Comparison of ENCODE assay signal across 18 cellular contexts in genomic region chr15:82568986-82569385, GRCh38. TPM values are rescaled to one million over a fixed set of nuclear protein-coding genes. Genes with fewer than 3 reads are reported as not detected.
DNase-seq lines count a peak whose midpoint lies in the region; ATAC-seq and TF ChIP-seq lines count a peak whose summit lies in the region.
"Had no signal": no experiment of that assay in that cellular context is flagged by ENCODE, and none has a peak within 500 bp of the region (broad histone marks: within the 10 kb centered on the region; RNA-seq: fewer than 3 reads in every experiment).

No MANE protein-coding gene starts in this region.

- H3K4me2 ChIP-seq in IMR-90 (ENCODE audit: low read depth, low read length): no peak overlapping the region
- H3K4me2 ChIP-seq: BLaER1 treated with 17β-estradiol and CSF1 and Interleukin-3, amounts not matched to agents 10 nM and 100 nM; GM23338 had no signal

- H3K23ac ChIP-seq in IMR-90 (ENCODE audit: low read depth, low read length): no peak overlapping the region

- H3K9me3 ChIP-seq in IMR-90 (ENCODE audit: control insufficient read depth, insufficient read depth, low read length): no peaks in the 10 kb centered on the region
- H3K9me3 ChIP-seq: BLaER1 treated with 17β-estradiol and CSF1 and Interleukin-3, amounts not matched to agents 10 nM and 100 nM had no signal

- no peak overlapping the region for H3K27ac ChIP-seq in IMR-90 (ENCODE audit: insufficient read depth, low read length)
- H3K27ac ChIP-seq: BLaER1 treated with 17β-estradiol and CSF1 and Interleukin-3, amounts not matched to agents 10 nM and 100 nM; HL-60 had no signal

- H2BK20ac ChIP-seq in IMR-90 (ENCODE audit: low read depth, low read length): no peak overlapping the region

- H3K27me3 ChIP-seq in IMR-90 (ENCODE audit: control insufficient read depth, insufficient read depth, low read length): 0 out of 2 replicates have a peak, but pooled peaks cover 2% of the 10 kb centered on the region
- H3K27me3 ChIP-seq: BLaER1 treated with 17β-estradiol and CSF1 and Interleukin-3, amounts not matched to agents 10 nM and 100 nM had no signal

- WGBS in IMR-90 (ENCODE audit: extremely low coverage in 2 of 2, insufficient read length in 1 of 2), 2 experiments: no CpG with 5 or more reads among the region's 5 CpGs

- peaks cover 7% of the 10 kb centered on the region for H3K27me3 Mint-ChIP-seq in activated naive CD4-positive, alpha-beta T cell treated with anti-CD3 and anti-CD28 coated beads for 36 hours (ENCODE audit: low read depth)

- CTCF ChIA-PET in IMR-90 (lab: Yijun Ruan, JAX): no interaction called here
- CTCF ChIA-PET in activated naive CD4-positive, alpha-beta T cell treated with anti-CD3 and anti-CD28 coated beads for 36 hours (lab: Charles Lee): interaction anchor here (1.4 kb wide), 1 partner anchor 16 kb away, joined by 3 read pairs; no protein-coding TSS in a partner anchor

- H3K36me3 Mint-ChIP-seq in activated naive CD4-positive, alpha-beta T cell treated with anti-CD3 and anti-CD28 coated beads for 36 hours (ENCODE audit: low read depth): no peaks in the 10 kb centered on the region

- H3K4me3 Mint-ChIP-seq in activated naive CD4-positive, alpha-beta T cell treated with anti-CD3 and anti-CD28 coated beads for 36 hours: no peak overlapping the region
- H3K4me3 Mint-ChIP-seq: B cell; CD8-positive, alpha-beta T cell; GM23338; HFFc6 had no signal

- no peak overlapping the region for H4K8ac ChIP-seq in IMR-90 (ENCODE audit: low read depth in 2 of 2, low read length in 2 of 2)

- no peaks in the 10 kb centered on the region for H3K36me3 ChIP-seq in IMR-90 (ENCODE audit: control insufficient read depth, insufficient read depth, low read length)
- H3K36me3 ChIP-seq: BLaER1 treated with 17β-estradiol and CSF1 and Interleukin-3, amounts not matched to agents 10 nM and 100 nM had no signal

- no peak for TF ChIP-seq RAD21 in IMR-90 (IDR thresholded peaks at IDR 0.05; ENCODE audit: low read length)

- no peak overlapping the region for H2BK5ac ChIP-seq in IMR-90 (ENCODE audit: low read depth, low read length, poor library complexity, severe bottlenecking)

- no peak overlapping the region for H3K14ac ChIP-seq in IMR-90 (replicated peaks; ENCODE audit: low read depth, low read length)

- ATAC-seq in IMR-90 (ENCODE audit: low read depth): no peak
- no peak for ATAC-seq in GM19397 (IDR thresholded peaks at IDR 0.05; ENCODE audit: unreplicated experiment)
- ATAC-seq in sciatic nerve: no peak
- ATAC-seq: CD8-positive, alpha-beta T cell; GM23338 had no signal

- no peak for TF ChIP-seq POLR2A in IMR-90 (IDR thresholded peaks at IDR 0.05; ENCODE audit: low read depth, low read length)

- H3K9ac ChIP-seq in IMR-90 (ENCODE audit: low read depth, low read length): no peak overlapping the region
- H3K9ac ChIP-seq: BLaER1 treated with 17β-estradiol and CSF1 and Interleukin-3, amounts not matched to agents 10 nM and 100 nM had no signal

- H3K9me3 Mint-ChIP-seq in activated naive CD4-positive, alpha-beta T cell treated with anti-CD3 and anti-CD28 coated beads for 36 hours: no peaks in the 10 kb centered on the region
- H3K9me3 Mint-ChIP-seq: CD8-positive, alpha-beta T cell; GM23338; HFFc6 had no signal

- peaks cover 0 to 7% of the 10 kb centered on the region in 2 experiments; a peak in 1 of 4 replicates for H3K79me1 ChIP-seq in IMR-90 (ENCODE audit: low read depth in 1 of 2, low read length in 2 of 2)

- H3K4me3 ChIP-seq in IMR-90 (ENCODE audit: insufficient read depth, low read depth, low read length): no peak overlapping the region
- H3K4me3 ChIP-seq: BLaER1 treated with 17β-estradiol and CSF1 and Interleukin-3, amounts not matched to agents 10 nM and 100 nM; GM23338 had no signal

- H3K27ac Mint-ChIP-seq in activated naive CD4-positive, alpha-beta T cell treated with anti-CD3 and anti-CD28 coated beads for 36 hours: no peak overlapping the region
- H3K27ac Mint-ChIP-seq: B cell; CD8-positive, alpha-beta T cell; GM23338; HFFc6 had no signal

- no TSS peak for BruUV-seq in IMR-90 (replicated peaks; lab: Mats Ljungman, UMichigan)

- H2AK5ac ChIP-seq in IMR-90 (ENCODE audit: low read depth, low read length): no peak overlapping the region

- peaks cover 11% of the 10 kb centered on the region for H3K4me1 ChIP-seq in IMR-90 (ENCODE audit: control insufficient read depth, insufficient read depth, low read length)

- dilution Hi-C loops in IMR-90 (cut with HindIII; ENCODE audit: low sequenced_read_pairs, unreplicated experiment): no loop called here

- intact Hi-C loops in IMR-90 (cut with micrococcal nuclease) (no loop called here), posterior cingulate gyrus (cut with DNase I) (no loop called here), sciatic nerve (cut with DNase I) (no loop called here)
- intact Hi-C loops in activated naive CD4-positive, alpha-beta T cell treated with anti-CD3 and anti-CD28 coated beads for 36 hours (cut with micrococcal nuclease): no loop called here

- H4K5ac ChIP-seq in IMR-90 (ENCODE audit: low read depth, low read length): no peak overlapping the region

- H2BK120ac ChIP-seq in IMR-90 (ENCODE audit: low read depth, low read length): no peak overlapping the region

- H3K56ac ChIP-seq in IMR-90 (ENCODE audit: extremely low read depth, insufficient read depth, low read length): no peak overlapping the region

- H3K18ac ChIP-seq in IMR-90 (ENCODE audit: low read depth, low read length): no peak overlapping the region

- TF ChIP-seq CTCF in IMR-90 (conservative IDR thresholded peaks at IDR 0.05; ENCODE audit: low read depth, low read length): no peak

- no peaks in the 10 kb centered on the region for H3K4me1 Mint-ChIP-seq in activated naive CD4-positive, alpha-beta T cell treated with anti-CD3 and anti-CD28 coated beads for 36 hours (ENCODE audit: low read depth)
- H3K4me1 Mint-ChIP-seq: B cell had no signal

- no peak overlapping the region for H3K4ac ChIP-seq in IMR-90 (ENCODE audit: low read depth, low read length)

- no peak overlapping the region for H2AK9ac ChIP-seq in IMR-90 (replicated peaks; ENCODE audit: low read depth, low read length, poor library complexity)

- POLR2A ChIA-PET in IMR-90 (lab: Charles Lee; ENCODE audit: unreplicated experiment): no interaction called here

- no peak overlapping the region for H4K91ac ChIP-seq in IMR-90 (ENCODE audit: insufficient read depth, low read depth, low read length)

- H4K20me1 ChIP-seq in IMR-90 (ENCODE audit: insufficient read depth, low read length): no peaks in the 10 kb centered on the region
- H4K20me1 ChIP-seq: BLaER1 treated with 17β-estradiol and CSF1 and Interleukin-3, amounts not matched to agents 10 nM and 100 nM had no signal

- H2AFZ ChIP-seq in IMR-90 (replicated peaks; ENCODE audit: low read length, poor library complexity): peak overlapping the region; percentile 45
- H2AFZ ChIP-seq: GM23338 had no signal

- DNase-seq in Ammon's horn (ENCODE audit: low spot score): peak; percentile 75
- no peak for DNase-seq in IMR-90
- peak; percentile 22 for DNase-seq in inferior parietal cortex (ENCODE audit: extremely low spot score)
- peak in 9 of 10 donors; percentile 27 to 92 (median 62) for DNase-seq in posterior cingulate gyrus
- DNase-seq in kidney tubule cell (ENCODE audit: low spot score): no peak
- no peak for DNase-seq in activated naive CD4-positive, alpha-beta T cell treated with anti-CD3 and anti-CD28 coated beads for 36 hours
- no peak for DNase-seq in sciatic nerve (ENCODE audit: low spot score)
- DNase-seq: 8988T; Calu3; CD8-positive, alpha-beta T cell; DMS79 treated with DMSO at 0.1 percent for 48 hours; HCEC 1CT; HFFc6 had no signal

- H2BK15ac ChIP-seq in IMR-90 (ENCODE audit: low read depth, low read length): no peak overlapping the region

- H3K9me1 ChIP-seq in IMR-90 (ENCODE audit: insufficient read depth, low read length): peaks cover 4% of the 10 kb centered on the region; the same call in 1 of the 2 replicates

- in situ Hi-C loops in IMR-90 (cut with MboI; ENCODE audit: low sequenced_read_pairs): loop anchor here (10.0 kb wide), 1 partner anchor 436 kb away; no protein-coding TSS in a partner anchor

TF ChIP-seq in IMR-90, 13 proteins besides CTCF, POLR2A, EP300 and RAD21:
- TF ChIP-seq NFE2L2 (IDR thresholded peaks at IDR 0.05; ENCODE audit: low read depth, low read length) (no peak), ELK1 (IDR thresholded peaks at IDR 0.05; ENCODE audit: borderline replicate concordance, low read depth, low read length) (no peak), MAFK (IDR thresholded peaks at IDR 0.05; ENCODE audit: low read depth, low read length) (no peak)

RNA-seq across cellular contexts. Expression of gene RPS17, which starts 28.7 kb away (rescaled TPM):
- total RNA-seq in IMR-90 (2012; rRNA removed) (2,617 and 3,477 TPM in 2 replicates), sciatic nerve (1,050 TPM)
- polyA plus RNA-seq in IMR-90 (2012; rRNA removed): 4,201 and 5,358 TPM in 2 replicates
- 3,823 and 3,949 TPM in 2 replicates for polyA plus RNA-seq in IMR-90 (2012; cell fraction: cytosol; rRNA removed)
- polyA plus RNA-seq in IMR-90 (2012; cell fraction: nucleus; rRNA removed; ENCODE audit: low replicate concordance): 543 and 2,209 TPM in 2 replicates
- 1,000 to 10,000 TPM; 3,025 to 3,069 TPM for total RNA-seq in activated naive CD4-positive, alpha-beta T cell treated with anti-CD3 and anti-CD28 coated beads for 36 hours

Comparison
In these comparisons a context has a peak if more than half of its experiments do, and no peak if none do; other contexts are left out.
1. DNase-seq: peak in Ammon's horn (single experiment), inferior parietal cortex (single experiment) and posterior cingulate gyrus (9 of 10); none in IMR-90 (single experiment), kidney tubule cell (single experiment), activated naive CD4-positive, alpha-beta T cell treated with anti-CD3 and anti-CD28 coated beads for 36 hours (single experiment) and sciatic nerve (single experiment).